ENCODE assay signal across 1 cellular context in the genomic region with DNA sequence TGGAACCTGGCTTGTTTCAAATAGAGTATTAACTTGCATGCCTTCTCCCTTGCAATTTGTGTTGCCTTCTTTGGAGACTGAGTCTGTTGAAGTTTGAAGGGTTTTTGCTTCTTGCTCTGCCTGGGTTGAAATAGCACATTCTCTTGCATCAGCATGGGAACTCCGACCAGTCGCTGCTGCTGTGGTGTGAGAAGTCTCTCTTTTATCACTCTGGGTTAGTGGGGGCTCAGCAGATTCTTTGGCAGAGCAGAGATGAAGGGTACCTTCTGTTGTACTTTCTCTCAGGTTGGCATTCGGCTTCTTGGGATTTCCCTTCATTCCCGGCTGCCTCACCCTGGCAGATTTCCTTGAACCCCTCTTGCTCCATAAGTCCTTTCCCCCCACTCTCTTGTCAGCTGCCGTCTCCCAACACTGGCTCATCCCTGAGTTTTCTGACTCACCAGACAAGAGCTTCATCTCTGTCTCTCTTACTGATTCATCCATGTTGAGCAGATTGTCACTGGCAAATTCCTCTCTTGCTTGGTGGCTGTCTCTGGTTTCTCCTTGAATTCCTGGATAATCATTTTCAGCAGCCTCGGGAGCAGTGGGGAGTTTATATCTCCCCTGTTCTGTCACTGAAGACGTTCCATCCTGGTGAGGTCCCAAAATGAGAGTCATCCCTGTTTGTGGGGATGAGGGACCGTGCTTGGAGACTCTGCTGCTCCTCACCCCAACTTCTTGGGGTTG.
TF ChIP-seq lines count a peak whose summit lies in the region.

No MANE protein-coding gene starts in this region.

TF ChIP-seq in GM23338, 12 proteins besides CTCF, POLR2A, EP300 and RAD21 (continued from another document):
- TF ChIP-seq, protein P1, sequence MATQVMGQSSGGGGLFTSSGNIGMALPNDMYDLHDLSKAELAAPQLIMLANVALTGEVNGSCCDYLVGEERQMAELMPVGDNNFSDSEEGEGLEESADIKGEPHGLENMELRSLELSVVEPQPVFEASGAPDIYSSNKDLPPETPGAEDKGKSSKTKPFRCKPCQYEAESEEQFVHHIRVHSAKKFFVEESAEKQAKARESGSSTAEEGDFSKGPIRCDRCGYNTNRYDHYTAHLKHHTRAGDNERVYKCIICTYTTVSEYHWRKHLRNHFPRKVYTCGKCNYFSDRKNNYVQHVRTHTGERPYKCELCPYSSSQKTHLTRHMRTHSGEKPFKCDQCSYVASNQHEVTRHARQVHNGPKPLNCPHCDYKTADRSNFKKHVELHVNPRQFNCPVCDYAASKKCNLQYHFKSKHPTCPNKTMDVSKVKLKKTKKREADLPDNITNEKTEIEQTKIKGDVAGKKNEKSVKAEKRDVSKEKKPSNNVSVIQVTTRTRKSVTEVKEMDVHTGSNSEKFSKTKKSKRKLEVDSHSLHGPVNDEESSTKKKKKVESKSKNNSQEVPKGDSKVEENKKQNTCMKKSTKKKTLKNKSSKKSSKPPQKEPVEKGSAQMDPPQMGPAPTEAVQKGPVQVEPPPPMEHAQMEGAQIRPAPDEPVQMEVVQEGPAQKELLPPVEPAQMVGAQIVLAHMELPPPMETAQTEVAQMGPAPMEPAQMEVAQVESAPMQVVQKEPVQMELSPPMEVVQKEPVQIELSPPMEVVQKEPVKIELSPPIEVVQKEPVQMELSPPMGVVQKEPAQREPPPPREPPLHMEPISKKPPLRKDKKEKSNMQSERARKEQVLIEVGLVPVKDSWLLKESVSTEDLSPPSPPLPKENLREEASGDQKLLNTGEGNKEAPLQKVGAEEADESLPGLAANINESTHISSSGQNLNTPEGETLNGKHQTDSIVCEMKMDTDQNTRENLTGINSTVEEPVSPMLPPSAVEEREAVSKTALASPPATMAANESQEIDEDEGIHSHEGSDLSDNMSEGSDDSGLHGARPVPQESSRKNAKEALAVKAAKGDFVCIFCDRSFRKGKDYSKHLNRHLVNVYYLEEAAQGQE (IDR thresholded peaks at IDR 0.05; ENCODE audit: unreplicated experiment), result no peak
- TF ChIP-seq ZNF114 (CRISPR knock-in tag; IDR thresholded peaks at IDR 0.05), result no peak
- TF ChIP-seq ZNF331 (CRISPR knock-in tag; IDR thresholded peaks at IDR 0.05; ENCODE audit: low read depth), result no peak
- TF ChIP-seq EZH2 (IDR thresholded peaks at IDR 0.05; ENCODE audit: low read depth, unreplicated experiment), result no peak
- TF ChIP-seq STAT1 (IDR thresholded peaks at IDR 0.05; ENCODE audit: unreplicated experiment), result no peak
- TF ChIP-seq POLR2AphosphoS5 (IDR thresholded peaks at IDR 0.05; ENCODE audit: low read depth), result no peak
- TF ChIP-seq CREB1 (CRISPR knock-in tag; IDR thresholded peaks at IDR 0.05; ENCODE audit: low read depth), result no peak
- no peak for TF ChIP-seq NANOG (IDR thresholded peaks at IDR 0.05; ENCODE audit: borderline replicate concordance)
- no peak for TF ChIP-seq EZH2phosphoT487 (IDR thresholded peaks at IDR 0.05; ENCODE audit: unreplicated experiment)
TF ChIP-seq in GM23338: peak in this region for 0.
